In the genomic region with DNA sequence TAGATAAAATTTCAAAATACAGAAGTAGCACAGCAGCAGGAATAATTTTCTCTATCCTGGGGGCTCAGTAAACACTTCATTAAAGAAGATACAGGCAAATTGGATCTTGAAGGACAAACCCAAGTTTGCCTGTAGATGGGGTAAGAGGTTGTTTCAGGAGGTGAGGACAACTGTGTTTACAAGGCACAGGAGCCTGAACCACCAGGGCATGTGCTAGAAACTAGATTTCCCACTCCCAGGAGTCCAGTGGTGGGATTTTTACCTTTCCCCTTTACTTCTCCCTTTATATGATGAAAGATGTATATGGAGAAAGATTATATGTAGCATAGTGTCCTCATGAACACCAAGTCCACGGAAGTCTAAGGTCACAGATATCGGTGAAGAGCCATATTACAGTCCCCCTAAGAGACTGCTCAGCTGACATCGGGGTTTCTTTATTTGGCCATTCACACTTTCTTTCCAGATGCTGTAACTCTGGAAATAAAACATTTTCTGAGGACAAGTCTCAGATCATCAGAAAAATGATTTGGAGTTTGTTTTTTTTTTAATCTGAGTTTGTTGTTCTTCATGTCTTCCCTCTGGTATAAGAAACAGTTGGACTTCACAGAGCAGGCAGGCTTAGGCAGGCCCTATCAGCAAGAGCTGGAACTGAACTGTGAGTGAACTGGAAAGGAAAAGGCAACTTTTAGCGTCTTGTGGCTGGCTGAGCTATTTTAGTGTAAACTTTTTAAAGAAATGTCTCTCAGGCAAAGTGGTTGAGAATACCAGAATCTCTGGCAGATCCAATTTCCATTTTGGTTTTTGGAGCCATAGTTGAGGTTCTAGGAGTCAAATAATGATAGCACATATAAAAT, we compare ENCODE assay signal across 8 cellular contexts. TPM values are rescaled to one million over a fixed set of nuclear protein-coding genes. Genes with fewer than 3 reads are reported as not detected.
DNase-seq lines count a peak whose midpoint lies in the region; ATAC-seq and TF ChIP-seq lines count a peak whose summit lies in the region.

No MANE protein-coding gene starts in this region.

- H3K36me3 Mint-ChIP-seq in activated T-cell treated with anti-CD3 and anti-CD28 coated beads, Interleukin-2, amount 50 U/mL, for 72 hours (ENCODE audit: insufficient read depth in 2 of 2), result peaks cover 0 to 3% of the 10 kb centered on the region in 2 donors
- H3K36me3 Mint-ChIP-seq in nephron (ENCODE audit: low read depth), result peaks cover 13% of the 10 kb centered on the region

- no peak overlapping the region for H2AFZ ChIP-seq in Loucy (ENCODE audit: low read length)

- H3K4me3 Mint-ChIP-seq in activated T-cell treated with anti-CD3 and anti-CD28 coated beads, Interleukin-2, amount 50 U/mL, for 72 hours, result peak overlapping the region; percentile 75 to 80
- H3K4me3 Mint-ChIP-seq in nephron, result no peak overlapping the region

- TF ChIP-seq CTCF in Loucy (conservative IDR thresholded peaks at IDR 0.05; ENCODE audit: low read length) (peak; percentile 75), choroid plexus epithelial cell (conservative IDR thresholded peaks at IDR 0.05; ENCODE audit: low read depth, low read length) (peak; percentile 65), nephron (IDR thresholded peaks at IDR 0.05; ENCODE audit: unreplicated experiment in 3 of 3) (peak in 2 of 3 experiments; percentile 13 to 23)

- peaks cover 52% of the 10 kb centered on the region for H3K4me1 ChIP-seq in Loucy (ENCODE audit: insufficient read depth, low read length, poor library complexity, severe bottlenecking)

- peaks cover 80% of the 10 kb centered on the region for H3K4me1 Mint-ChIP-seq in activated T-cell treated with anti-CD3 and anti-CD28 coated beads, Interleukin-2, amount 50 U/mL, for 72 hours (ENCODE audit: low read depth)
- H3K4me1 Mint-ChIP-seq in nephron, result no peaks in the 10 kb centered on the region

- H3K9me3 Mint-ChIP-seq in activated T-cell treated with anti-CD3 and anti-CD28 coated beads, Interleukin-2, amount 50 U/mL, for 72 hours, result no peaks in the 10 kb centered on the region
- peaks cover 3% of the 10 kb centered on the region for H3K9me3 Mint-ChIP-seq in nephron

- no peaks in the 10 kb centered on the region for H3K9me3 ChIP-seq in Loucy (ENCODE audit: insufficient read depth, low read depth, low read length)

- peaks cover 6% of the 10 kb centered on the region for H4K20me1 ChIP-seq in Loucy (ENCODE audit: insufficient read depth, low read length, poor library complexity, severe bottlenecking)

- no peaks in the 10 kb centered on the region for H3F3A ChIP-seq in Loucy (ENCODE audit: low read depth)

- H3K27me3 Mint-ChIP-seq in activated T-cell treated with anti-CD3 and anti-CD28 coated beads, Interleukin-2, amount 50 U/mL, for 72 hours (ENCODE audit: low read depth), result no peaks in the 10 kb centered on the region
- H3K27me3 Mint-ChIP-seq in nephron (ENCODE audit: low read depth), result no peaks in the 10 kb centered on the region

- peaks cover 92% of the 10 kb centered on the region for H3K79me2 ChIP-seq in Loucy (ENCODE audit: insufficient read depth, low read length)

- DNase-seq in activated T-cell treated with anti-CD3 and anti-CD28 coated beads, Interleukin-2, amount 50 U/mL, for 72 hours, result peak in 1 of 2 donors; percentile 26
- DNase-seq in activated T-cell treated with anti-CD3 and anti-CD28 coated beads, Interleukin-2, amount 50 U/mL, for 1 hour, result no peak
- DNase-seq in choroid plexus epithelial cell (ENCODE audit: low read depth) (peak; percentile 81), NCI-H526 (lab: John Stamatoyannopoulos, UW) (no peak)
- DNase-seq in stimulated activated CD8-positive, alpha-beta memory T cell treated with anti-CD3 and anti-CD28 coated beads, Interleukin-4, amount 100 ng/mL, for 48 hours, result no peak

- no peaks in the 10 kb centered on the region for H3K27me3 ChIP-seq in Loucy (ENCODE audit: insufficient read depth, low read length, poor library complexity, severe bottlenecking)

- ATAC-seq in activated T-cell treated with anti-CD3 and anti-CD28 coated beads, Interleukin-2, amount 50 U/mL, for 72 hours (replicated peaks in 1 of 2), result peak; percentile 55 to 58
- ATAC-seq in HG02870 (IDR thresholded peaks at IDR 0.05; ENCODE audit: unreplicated experiment), result no peak

- H3K4me3 ChIP-seq in Loucy (ENCODE audit: low read length, poor library complexity, severe bottlenecking), result no peak overlapping the region
- H3K4me3 ChIP-seq in choroid plexus epithelial cell (ENCODE audit: low read depth, low read length), result no peak overlapping the region

- peak overlapping the region; percentile 90 for H3K27ac Mint-ChIP-seq in activated T-cell treated with anti-CD3 and anti-CD28 coated beads, Interleukin-2, amount 50 U/mL, for 72 hours
- H3K27ac Mint-ChIP-seq in nephron, result peak overlapping the region in 1 of 3 experiments; percentile 20

- no peak overlapping the region for H3K4me2 ChIP-seq in Loucy (ENCODE audit: low read depth, low read length, poor library complexity, severe bottlenecking)

- no peaks in the 10 kb centered on the region for H3K36me3 ChIP-seq in Loucy (ENCODE audit: insufficient read depth, low read length)

- peak overlapping the region; percentile 47 for H3K9ac ChIP-seq in Loucy (ENCODE audit: low read depth, low read length, poor library complexity, severe bottlenecking)

- no peaks in the 10 kb centered on the region for H3K9me2 ChIP-seq in Loucy (replicated peaks; ENCODE audit: low read depth, low read length)

RNA-seq across cellular contexts. Expression of a gene that starts 8.0 kb away (rescaled TPM):
- 100 to 1,000 TPM; 279 to 343 TPM for total RNA-seq in activated T-cell treated with anti-CD3 and anti-CD28 coated beads, Interleukin-2, amount 50 U/mL, for 72 hours

Comparison
In these comparisons a context has a peak if more than half of its experiments do, and no peak if none do; other contexts are left out.
1. H3K4me3 Mint-ChIP-seq: peak in activated T-cell treated with anti-CD3 and anti-CD28 coated beads, Interleukin-2, amount 50 U/mL, for 72 hours (2 of 2); none in nephron (0 of 3).
2. CTCF ChIP-seq: peak in every context shown above with its lines; median percentile 75 in Loucy; 65 in choroid plexus epithelial cell; 18 in nephron.